In the genomic region with DNA sequence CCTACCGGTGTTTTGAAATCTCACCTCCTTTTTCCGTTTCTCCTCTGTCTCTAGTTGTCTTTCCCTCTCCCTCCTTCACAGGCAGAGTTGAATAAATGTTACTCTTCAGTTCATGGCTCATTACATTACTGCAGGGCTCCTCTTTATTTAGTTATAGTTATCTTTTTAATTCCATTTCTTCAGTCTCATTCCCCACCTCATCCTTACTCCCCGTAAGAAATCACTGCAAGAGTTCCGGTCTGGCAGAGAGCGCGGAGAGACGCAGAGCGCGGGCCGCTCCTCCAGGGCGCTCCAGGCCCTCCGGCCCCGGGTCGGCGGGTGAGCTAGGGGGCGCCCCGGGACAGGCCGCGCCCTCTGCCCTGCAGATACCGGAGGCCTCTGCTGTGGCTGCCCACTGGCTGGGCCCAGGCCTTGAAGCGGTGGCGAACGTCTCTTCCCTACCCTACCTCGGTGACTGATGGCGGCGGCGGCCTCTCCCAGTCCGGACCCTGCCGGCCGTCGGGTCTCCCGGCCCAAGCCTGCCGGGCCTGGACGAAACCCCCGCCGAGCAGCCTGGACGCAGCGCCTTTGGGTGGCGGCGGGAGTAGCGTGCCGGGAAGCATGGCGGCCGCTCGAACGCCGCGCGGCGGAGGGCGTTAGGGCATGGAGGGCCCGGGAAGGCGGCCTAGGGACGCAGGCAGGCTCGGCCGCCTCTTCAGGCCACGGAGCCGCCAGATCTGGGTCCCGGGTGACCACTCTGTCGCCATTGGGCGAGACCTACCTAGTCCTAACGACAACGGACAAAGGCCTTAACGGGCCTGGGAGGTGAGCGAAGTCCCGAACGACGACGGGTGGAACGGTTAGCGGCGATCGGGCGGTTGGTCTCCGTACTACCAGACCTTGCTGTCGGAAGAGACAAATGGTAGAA, we compare ENCODE assay signal across 1 cellular context.
TF ChIP-seq lines count a peak whose summit lies in the region.

No MANE protein-coding gene starts in this region.

TF ChIP-seq in HEK293, 187 proteins besides CTCF, POLR2A, EP300 and RAD21 (continued from another document and continues in another):
- TF ChIP-seq, protein P1, sequence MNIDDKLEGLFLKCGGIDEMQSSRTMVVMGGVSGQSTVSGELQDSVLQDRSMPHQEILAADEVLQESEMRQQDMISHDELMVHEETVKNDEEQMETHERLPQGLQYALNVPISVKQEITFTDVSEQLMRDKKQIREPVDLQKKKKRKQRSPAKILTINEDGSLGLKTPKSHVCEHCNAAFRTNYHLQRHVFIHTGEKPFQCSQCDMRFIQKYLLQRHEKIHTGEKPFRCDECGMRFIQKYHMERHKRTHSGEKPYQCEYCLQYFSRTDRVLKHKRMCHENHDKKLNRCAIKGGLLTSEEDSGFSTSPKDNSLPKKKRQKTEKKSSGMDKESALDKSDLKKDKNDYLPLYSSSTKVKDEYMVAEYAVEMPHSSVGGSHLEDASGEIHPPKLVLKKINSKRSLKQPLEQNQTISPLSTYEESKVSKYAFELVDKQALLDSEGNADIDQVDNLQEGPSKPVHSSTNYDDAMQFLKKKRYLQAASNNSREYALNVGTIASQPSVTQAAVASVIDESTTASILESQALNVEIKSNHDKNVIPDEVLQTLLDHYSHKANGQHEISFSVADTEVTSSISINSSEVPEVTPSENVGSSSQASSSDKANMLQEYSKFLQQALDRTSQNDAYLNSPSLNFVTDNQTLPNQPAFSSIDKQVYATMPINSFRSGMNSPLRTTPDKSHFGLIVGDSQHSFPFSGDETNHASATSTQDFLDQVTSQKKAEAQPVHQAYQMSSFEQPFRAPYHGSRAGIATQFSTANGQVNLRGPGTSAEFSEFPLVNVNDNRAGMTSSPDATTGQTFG (tag by site-specific recombination; IDR thresholded peaks at IDR 0.05; ENCODE audit: borderline replicate concordance) = no peak
- TF ChIP-seq PRDM1 (tag by site-specific recombination; IDR thresholded peaks at IDR 0.05) (peak; percentile 29; the same call in 1 of the 2 replicates), YY1 (tag by site-specific recombination; IDR thresholded peaks at IDR 0.05) (peak; percentile 95), RBAK (tag by site-specific recombination; IDR thresholded peaks at IDR 0.05) (no peak), ZNF214 (tag by site-specific recombination; IDR thresholded peaks at IDR 0.05; ENCODE audit: borderline replicate concordance) (no peak), ZNF366 (tag by site-specific recombination; conservative IDR thresholded peaks at IDR 0.05) (peak; percentile 95), ZNF223 (tag by site-specific recombination; IDR thresholded peaks at IDR 0.05) (no peak), ZNF558 (tag by site-specific recombination; IDR thresholded peaks at IDR 0.05) (no peak), ZNF776 (tag by site-specific recombination; IDR thresholded peaks at IDR 0.05; ENCODE audit: borderline replicate concordance) (no peak), ZNF248 (tag by site-specific recombination; IDR thresholded peaks at IDR 0.05) (no peak), ZNF157 (tag by site-specific recombination; IDR thresholded peaks at IDR 0.05) (no peak), ZNF324 (tag by site-specific recombination; IDR thresholded peaks at IDR 0.05) (no peak), ZIC2 (tag by site-specific recombination; IDR thresholded peaks at IDR 0.05) (peak; percentile 67), ZBTB48 (tag by site-specific recombination; IDR thresholded peaks at IDR 0.05) (peak; percentile 70), ZNF610 (tag by site-specific recombination; IDR thresholded peaks at IDR 0.05; ENCODE audit: borderline replicate concordance) (peak; percentile 63; the same call in 1 of the 2 replicates), KLF1 (tag by site-specific recombination; IDR thresholded peaks at IDR 0.05) (peak; percentile 13; the same call in 1 of the 2 replicates), ZNF707 (tag by site-specific recombination; IDR thresholded peaks at IDR 0.05) (no peak), HOXC10 (CRISPR knock-in tag; IDR thresholded peaks at IDR 0.05) (no peak), EGR2 (tag by site-specific recombination; IDR thresholded peaks at IDR 0.05; ENCODE audit: low read depth) (no peak), ZNF426 (tag by site-specific recombination; IDR thresholded peaks at IDR 0.05) (no peak), ZNF10 (tag by site-specific recombination; IDR thresholded peaks at IDR 0.05) (no peak; the same call in 1 of the 2 replicates), ZNF529 (tag by site-specific recombination; IDR thresholded peaks at IDR 0.05; ENCODE audit: insufficient replicate concordance) (no peak), ZNF221 (tag by site-specific recombination; IDR thresholded peaks at IDR 0.05; ENCODE audit: borderline replicate concordance) (no peak), ZNF335 (tag by site-specific recombination; conservative IDR thresholded peaks at IDR 0.05) (peak; percentile 89), BCL11B (tag by site-specific recombination; IDR thresholded peaks at IDR 0.05; ENCODE audit: low read depth) (peak; percentile 58; the same call in 1 of the 2 replicates), ZEB2 (tag by site-specific recombination; IDR thresholded peaks at IDR 0.05) (peak; percentile 62; the same call in 1 of the 2 replicates), SP2 (tag by site-specific recombination; IDR thresholded peaks at IDR 0.05) (no peak), ZNF433 (tag by site-specific recombination; IDR thresholded peaks at IDR 0.05; ENCODE audit: low read depth) (no peak), ZNF791 (tag by site-specific recombination; IDR thresholded peaks at IDR 0.05) (no peak), BCL11A (tag by site-specific recombination; IDR thresholded peaks at IDR 0.05; ENCODE audit: low read depth) (peak; percentile 83), KLF10 (tag by site-specific recombination; IDR thresholded peaks at IDR 0.05) (peak; percentile 21)
- TF ChIP-seq, protein P2, sequence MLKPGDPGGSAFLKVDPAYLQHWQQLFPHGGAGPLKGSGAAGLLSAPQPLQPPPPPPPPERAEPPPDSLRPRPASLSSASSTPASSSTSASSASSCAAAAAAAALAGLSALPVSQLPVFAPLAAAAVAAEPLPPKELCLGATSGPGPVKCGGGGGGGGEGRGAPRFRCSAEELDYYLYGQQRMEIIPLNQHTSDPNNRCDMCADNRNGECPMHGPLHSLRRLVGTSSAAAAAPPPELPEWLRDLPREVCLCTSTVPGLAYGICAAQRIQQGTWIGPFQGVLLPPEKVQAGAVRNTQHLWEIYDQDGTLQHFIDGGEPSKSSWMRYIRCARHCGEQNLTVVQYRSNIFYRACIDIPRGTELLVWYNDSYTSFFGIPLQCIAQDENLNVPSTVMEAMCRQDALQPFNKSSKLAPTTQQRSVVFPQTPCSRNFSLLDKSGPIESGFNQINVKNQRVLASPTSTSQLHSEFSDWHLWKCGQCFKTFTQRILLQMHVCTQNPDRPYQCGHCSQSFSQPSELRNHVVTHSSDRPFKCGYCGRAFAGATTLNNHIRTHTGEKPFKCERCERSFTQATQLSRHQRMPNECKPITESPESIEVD (tag by site-specific recombination; IDR thresholded peaks at IDR 0.05) = no peak
- TF ChIP-seq, protein P3, sequence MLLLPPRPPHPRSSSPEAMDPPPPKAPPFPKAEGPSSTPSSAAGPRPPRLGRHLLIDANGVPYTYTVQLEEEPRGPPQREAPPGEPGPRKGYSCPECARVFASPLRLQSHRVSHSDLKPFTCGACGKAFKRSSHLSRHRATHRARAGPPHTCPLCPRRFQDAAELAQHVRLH (tag by site-specific recombination; IDR thresholded peaks at IDR 0.05) = no peak
- TF ChIP-seq, protein P4, sequence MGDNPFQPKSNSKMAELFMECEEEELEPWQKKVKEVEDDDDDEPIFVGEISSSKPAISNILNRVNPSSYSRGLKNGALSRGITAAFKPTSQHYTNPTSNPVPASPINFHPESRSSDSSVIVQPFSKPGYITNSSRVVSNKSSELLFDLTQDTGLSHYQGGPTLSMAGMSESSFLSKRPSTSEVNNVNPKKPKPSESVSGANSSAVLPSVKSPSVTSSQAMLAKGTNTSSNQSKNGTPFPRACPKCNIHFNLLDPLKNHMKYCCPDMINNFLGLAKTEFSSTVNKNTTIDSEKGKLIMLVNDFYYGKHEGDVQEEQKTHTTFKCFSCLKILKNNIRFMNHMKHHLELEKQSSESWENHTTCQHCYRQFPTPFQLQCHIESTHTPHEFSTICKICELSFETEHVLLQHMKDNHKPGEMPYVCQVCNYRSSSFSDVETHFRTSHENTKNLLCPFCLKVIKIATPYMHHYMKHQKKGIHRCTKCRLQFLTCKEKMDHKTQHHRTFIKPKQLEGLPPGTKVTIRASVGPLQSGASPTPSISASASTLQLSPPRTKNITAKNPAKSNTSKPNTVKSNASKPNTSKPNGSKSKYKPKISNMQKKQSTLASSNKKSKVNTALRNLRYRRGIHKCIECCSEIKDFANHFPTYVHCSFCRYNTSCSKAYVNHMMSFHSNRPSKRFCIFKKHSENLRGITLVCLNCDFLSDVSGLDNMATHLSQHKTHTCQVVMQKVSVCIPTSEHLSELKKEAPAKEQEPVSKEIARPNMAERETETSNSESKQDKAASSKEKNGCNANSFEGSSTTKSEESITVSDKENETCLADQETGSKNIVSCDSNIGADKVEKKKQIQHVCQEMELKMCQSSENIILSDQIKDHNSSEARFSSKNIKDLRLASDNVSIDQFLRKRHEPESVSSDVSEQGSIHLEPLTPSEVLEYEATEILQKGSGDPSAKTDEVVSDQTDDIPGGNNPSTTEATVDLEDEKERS (tag by site-specific recombination; IDR thresholded peaks at IDR 0.05) = no peak
- TF ChIP-seq, protein P5, sequence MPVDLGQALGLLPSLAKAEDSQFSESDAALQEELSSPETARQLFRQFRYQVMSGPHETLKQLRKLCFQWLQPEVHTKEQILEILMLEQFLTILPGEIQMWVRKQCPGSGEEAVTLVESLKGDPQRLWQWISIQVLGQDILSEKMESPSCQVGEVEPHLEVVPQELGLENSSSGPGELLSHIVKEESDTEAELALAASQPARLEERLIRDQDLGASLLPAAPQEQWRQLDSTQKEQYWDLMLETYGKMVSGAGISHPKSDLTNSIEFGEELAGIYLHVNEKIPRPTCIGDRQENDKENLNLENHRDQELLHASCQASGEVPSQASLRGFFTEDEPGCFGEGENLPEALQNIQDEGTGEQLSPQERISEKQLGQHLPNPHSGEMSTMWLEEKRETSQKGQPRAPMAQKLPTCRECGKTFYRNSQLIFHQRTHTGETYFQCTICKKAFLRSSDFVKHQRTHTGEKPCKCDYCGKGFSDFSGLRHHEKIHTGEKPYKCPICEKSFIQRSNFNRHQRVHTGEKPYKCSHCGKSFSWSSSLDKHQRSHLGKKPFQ (tag by site-specific recombination; IDR thresholded peaks at IDR 0.05) = no peak
- TF ChIP-seq, protein P6, sequence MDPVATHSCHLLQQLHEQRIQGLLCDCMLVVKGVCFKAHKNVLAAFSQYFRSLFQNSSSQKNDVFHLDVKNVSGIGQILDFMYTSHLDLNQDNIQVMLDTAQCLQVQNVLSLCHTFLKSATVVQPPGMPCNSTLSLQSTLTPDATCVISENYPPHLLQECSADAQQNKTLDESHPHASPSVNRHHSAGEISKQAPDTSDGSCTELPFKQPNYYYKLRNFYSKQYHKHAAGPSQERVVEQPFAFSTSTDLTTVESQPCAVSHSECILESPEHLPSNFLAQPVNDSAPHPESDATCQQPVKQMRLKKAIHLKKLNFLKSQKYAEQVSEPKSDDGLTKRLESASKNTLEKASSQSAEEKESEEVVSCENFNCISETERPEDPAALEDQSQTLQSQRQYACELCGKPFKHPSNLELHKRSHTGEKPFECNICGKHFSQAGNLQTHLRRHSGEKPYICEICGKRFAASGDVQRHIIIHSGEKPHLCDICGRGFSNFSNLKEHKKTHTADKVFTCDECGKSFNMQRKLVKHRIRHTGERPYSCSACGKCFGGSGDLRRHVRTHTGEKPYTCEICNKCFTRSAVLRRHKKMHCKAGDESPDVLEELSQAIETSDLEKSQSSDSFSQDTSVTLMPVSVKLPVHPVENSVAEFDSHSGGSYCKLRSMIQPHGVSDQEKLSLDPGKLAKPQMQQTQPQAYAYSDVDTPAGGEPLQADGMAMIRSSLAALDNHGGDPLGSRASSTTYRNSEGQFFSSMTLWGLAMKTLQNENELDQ (tag by site-specific recombination; IDR thresholded peaks at IDR 0.05; ENCODE audit: low read depth) = no peak
- TF ChIP-seq, protein P7, sequence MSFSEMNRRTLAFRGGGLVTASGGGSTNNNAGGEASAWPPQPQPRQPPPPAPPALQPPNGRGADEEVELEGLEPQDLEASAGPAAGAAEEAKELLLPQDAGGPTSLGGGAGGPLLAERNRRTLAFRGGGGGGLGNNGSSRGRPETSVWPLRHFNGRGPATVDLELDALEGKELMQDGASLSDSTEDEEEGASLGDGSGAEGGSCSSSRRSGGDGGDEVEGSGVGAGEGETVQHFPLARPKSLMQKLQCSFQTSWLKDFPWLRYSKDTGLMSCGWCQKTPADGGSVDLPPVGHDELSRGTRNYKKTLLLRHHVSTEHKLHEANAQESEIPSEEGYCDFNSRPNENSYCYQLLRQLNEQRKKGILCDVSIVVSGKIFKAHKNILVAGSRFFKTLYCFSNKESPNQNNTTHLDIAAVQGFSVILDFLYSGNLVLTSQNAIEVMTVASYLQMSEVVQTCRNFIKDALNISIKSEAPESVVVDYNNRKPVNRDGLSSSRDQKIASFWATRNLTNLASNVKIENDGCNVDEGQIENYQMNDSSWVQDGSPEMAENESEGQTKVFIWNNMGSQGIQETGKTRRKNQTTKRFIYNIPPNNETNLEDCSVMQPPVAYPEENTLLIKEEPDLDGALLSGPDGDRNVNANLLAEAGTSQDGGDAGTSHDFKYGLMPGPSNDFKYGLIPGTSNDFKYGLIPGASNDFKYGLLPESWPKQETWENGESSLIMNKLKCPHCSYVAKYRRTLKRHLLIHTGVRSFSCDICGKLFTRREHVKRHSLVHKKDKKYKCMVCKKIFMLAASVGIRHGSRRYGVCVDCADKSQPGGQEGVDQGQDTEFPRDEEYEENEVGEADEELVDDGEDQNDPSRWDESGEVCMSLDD (tag by site-specific recombination; IDR thresholded peaks at IDR 0.05) = 0 out of 2 replicates have a peak, but pooled peaks have one; percentile 49
